8 cellular contexts compared by ENCODE assay signal in genomic region chr11:67120881-67121710, GRCh38. TPM values are rescaled to one million over a fixed set of nuclear protein-coding genes. Genes with fewer than 3 reads are reported as not detected.
DNase-seq lines count a peak whose midpoint lies in the region; ATAC-seq, FAIRE-seq and TF ChIP-seq lines count a peak whose summit lies in the region.

No MANE protein-coding gene starts in this region.

- H3K27me3 ChIP-seq in DND-41 (ENCODE audit: insufficient read depth, low read length, poor library complexity) (no peaks in the 10 kb centered on the region), HL-60 (ENCODE audit: insufficient read depth, poor library complexity, severe bottlenecking) (no peaks in the 10 kb centered on the region), fibroblast of lung (ENCODE audit: control insufficient read depth, insufficient read depth, low read length) (no peaks in the 10 kb centered on the region), pancreas (no peaks in the 10 kb centered on the region)

- H3K27ac ChIP-seq in DND-41 (ENCODE audit: low read length), result peak overlapping the region; percentile 74
- peak overlapping the region; percentile 69 for H3K27ac ChIP-seq in HL-60 (replicated peaks)
- peak overlapping the region; percentile 70 for H3K27ac ChIP-seq in fibroblast of lung (ENCODE audit: insufficient read depth, low read length)
- peak overlapping the region in 3 of 4 donors; percentile 22 to 96 (median 94) for H3K27ac ChIP-seq in pancreas

- H4K20me1 ChIP-seq in DND-41 (ENCODE audit: insufficient read depth, low read length) (peaks cover 27% of the 10 kb centered on the region), fibroblast of lung (ENCODE audit: control insufficient read depth, extremely low read depth, insufficient read depth, low read length) (no peaks in the 10 kb centered on the region)

- H3K4me2 ChIP-seq in DND-41 (ENCODE audit: insufficient read depth, low read length) (peak overlapping the region; percentile 69), fibroblast of lung (ENCODE audit: extremely low read depth, insufficient read depth, low read length) (peak overlapping the region; percentile 79)

- H3K4me1 ChIP-seq in DND-41 (ENCODE audit: insufficient read depth, low read length), result peaks cover 39% of the 10 kb centered on the region
- H3K4me1 ChIP-seq in fibroblast of lung (ENCODE audit: control insufficient read depth, extremely low read depth, insufficient read depth, low read length), result peaks cover 5% of the 10 kb centered on the region
- H3K4me1 ChIP-seq in pancreas, result peaks cover 4 to 14% (median 5%) of the 10 kb centered on the region in 3 donors

- CTCF ChIA-PET in T-cell (lab: Charles Lee), result interaction anchor here in 1 of 2 donors (1.2 kb wide), 1 partner anchor 8 kb away, joined by 3 read pairs; no protein-coding TSS in a partner anchor

- DNase-seq in DND-41 (no peak), HL-60 (ENCODE audit: low read depth in 1 of 2, low spot score in 1 of 2) (peak; percentile 65 to 88), T-cell (peak in 3 of 34 experiments; percentile 4 to 31 (median 6)), fibroblast of lung (ENCODE audit: low read depth in 2 of 2) (peak; percentile 36 to 58), pancreas (peak in 1 of 6 donors; percentile 33), HK-2 (ENCODE audit: unreplicated experiment) (no peak)

- peak overlapping the region; percentile 95 to 99 (median 98) for H3K4me3 Mint-ChIP-seq in T-cell

- FAIRE-seq in pancreas (lab: Jason Lieb, UNC), result no peak

- 6 to 7% methylated on average over 9 of the region's 9 CpGs for WGBS in pancreas, 2 donors

- H3K79me2 ChIP-seq in DND-41 (ENCODE audit: insufficient read depth, low read length), result peaks cover 70% of the 10 kb centered on the region
- peaks cover 67% of the 10 kb centered on the region for H3K79me2 ChIP-seq in fibroblast of lung (ENCODE audit: control insufficient read depth, insufficient read depth, low read length)

- intact Hi-C loops in pancreas (cut with DNase I), result no loop called here

- TF ChIP-seq CTCF in DND-41 (IDR thresholded peaks at IDR 0.05; ENCODE audit: borderline replicate concordance, extremely low read depth, low read length, poor library complexity, severe bottlenecking) (no peak), HL-60 (IDR thresholded peaks at IDR 0.05; ENCODE audit: insufficient read depth, low read length) (no peak), fibroblast of lung (conservative IDR thresholded peaks at IDR 0.05 in 1 of 2, IDR thresholded peaks at IDR 0.05 in 1 of 2; ENCODE audit: low read depth in 1 of 2, low read length in 2 of 2) (no peak), pancreas (IDR thresholded peaks at IDR 0.05) (no peak)

- H3K27me3 Mint-ChIP-seq in T-cell, result no peaks in the 10 kb centered on the region

- ATAC-seq in DND-41 (ENCODE audit: insufficient read depth, low read depth) (no peak), T-cell (replicated peaks in 1 of 4) (no peak), pancreas (peak in 2 of 4 donors; percentile 19 to 22), HG03460 (IDR thresholded peaks at IDR 0.05; ENCODE audit: unreplicated experiment) (no peak), GM19452 (IDR thresholded peaks at IDR 0.05; ENCODE audit: unreplicated experiment) (no peak)

- peaks cover 27% of the 10 kb centered on the region for H3K36me3 ChIP-seq in DND-41 (ENCODE audit: insufficient read depth, low read length)
- H3K36me3 ChIP-seq in fibroblast of lung (ENCODE audit: control insufficient read depth, insufficient read depth, low read length), result no peaks in the 10 kb centered on the region
- H3K36me3 ChIP-seq in pancreas, result no peaks in the 10 kb centered on the region

- H2AFZ ChIP-seq in DND-41 (ENCODE audit: low read depth, low read length), result no peak overlapping the region
- H2AFZ ChIP-seq in fibroblast of lung (ENCODE audit: low read length), result no peak overlapping the region

- H3K4me1 Mint-ChIP-seq in T-cell, result peaks cover 39 to 43% (median 40%) of the 10 kb centered on the region in 3 donors

- POLR2A ChIA-PET in T-cell (lab: Charles Lee), result interaction anchor here in 1 of 2 donors (0.6 kb wide), 1 partner anchor 10 kb away, joined by 4 read pairs; no protein-coding TSS in a partner anchor

- no peaks in the 10 kb centered on the region for H3K9me3 ChIP-seq in DND-41 (ENCODE audit: insufficient read depth, low read length, severe bottlenecking)
- H3K9me3 ChIP-seq in fibroblast of lung (ENCODE audit: control insufficient read depth, insufficient read depth, low read depth, low read length), result no peaks in the 10 kb centered on the region
- H3K9me3 ChIP-seq in pancreas, result no peaks in the 10 kb centered on the region

- peak overlapping the region; percentile 95 for H3K9ac ChIP-seq in DND-41 (ENCODE audit: low read depth, low read length)
- H3K9ac ChIP-seq in fibroblast of lung (ENCODE audit: insufficient read depth, low read length), result peak overlapping the region; percentile 57

- no peaks in the 10 kb centered on the region for H3K9me3 Mint-ChIP-seq in T-cell

- H3K4me3 ChIP-seq in DND-41 (ENCODE audit: low read depth in 1 of 2, low read length in 2 of 2) (peak overlapping the region; percentile 86 to 92), HL-60 (replicated peaks; ENCODE audit: insufficient read depth, low read length) (peak overlapping the region; percentile 70), fibroblast of lung (replicated peaks in 1 of 4; ENCODE audit: control extremely low read depth in 1 of 4, insufficient read depth in 1 of 4, low read depth in 3 of 4, low read length in 4 of 4) (peak overlapping the region; percentile 80 to 99 (median 96)), pancreas (peak overlapping the region in 3 of 4 donors; percentile 80 to 95 (median 92))

- H3K36me3 Mint-ChIP-seq in T-cell, result peaks cover 14% of the 10 kb centered on the region

- peak overlapping the region; percentile 87 to 92 for H3K27ac Mint-ChIP-seq in T-cell

RNA-seq across cellular contexts. Expression of gene KDM2A, which starts 2.0 kb away (rescaled TPM):
- total RNA-seq in T-cell, result 100 to 1,000 TPM; 157 to 333 (median 178) TPM
- total RNA-seq in fibroblast of lung, result 33.1 and 42.6 TPM in 2 replicates
- 36.4 and 39.2 TPM in 2 replicates for polyA plus RNA-seq in fibroblast of lung
- 28.7 and 29.9 TPM in 2 replicates for polyA plus RNA-seq in fibroblast of lung (2012)
- 92.0 and 105 TPM in 2 replicates for polyA minus RNA-seq in fibroblast of lung (ENCODE audit: low replicate concordance)
- 10 to 100 TPM; 17.2 to 39.1 (median 23.1) TPM for total RNA-seq in pancreas
- 10 to 100 TPM; 19.2 to 22.6 TPM for polyA plus RNA-seq in pancreas

Comparison
In these comparisons a context has a peak if more than half of its experiments do, and no peak if none do; other contexts are left out.
1. DNase-seq: peak in HL-60 (2 of 2) and fibroblast of lung (2 of 2); none in DND-41 (single experiment) and HK-2 (single experiment).
2. Peak in every context shown above with its lines, with median percentiles within 50 percentile points of each other: H3K27ac ChIP-seq and H3K4me3 ChIP-seq.